In the genomic region with DNA sequence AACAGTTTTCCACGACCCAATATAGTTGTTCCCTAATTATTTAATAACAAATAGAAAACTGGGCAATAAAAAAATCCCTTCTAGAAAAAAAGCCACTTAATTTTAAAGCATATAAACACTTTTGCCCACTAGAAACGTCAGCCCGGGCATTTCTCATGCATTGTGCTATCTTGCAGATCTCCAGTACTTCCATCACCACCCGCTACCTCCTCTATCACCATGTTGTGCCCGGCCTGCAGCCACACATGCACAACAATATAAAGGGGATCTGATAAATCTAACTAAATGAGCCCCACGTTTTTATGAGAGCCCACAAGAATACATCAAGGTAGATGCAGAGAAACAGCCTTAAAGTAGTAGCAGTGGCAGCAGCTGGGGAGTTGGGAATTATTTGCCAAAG, we compare ENCODE assay signal across 9 cellular contexts.
"Had no signal": no experiment of that assay in that cellular context is flagged by ENCODE, and none has a peak within 500 bp of the region (broad histone marks: within the 10 kb centered on the region; RNA-seq: fewer than 3 reads in every experiment).

No MANE protein-coding gene starts in this region.

- DNase-seq: GM23248, GOT3, H7, HFFc6 had no signal

- H3K4me3 Mint-ChIP-seq: HFFc6, IgD-negative memory B cell had no signal

- H3K27ac Mint-ChIP-seq: HFFc6, IgD-negative memory B cell had no signal

- H3K36me3 Mint-ChIP-seq: IgD-negative memory B cell had no signal

- H3K9me3 ChIP-seq: HAP-1 had no signal

- H3K4me1 Mint-ChIP-seq: IgD-negative memory B cell had no signal

- H3K27ac ChIP-seq: GM23248, HL-60 had no signal

- H3K9me3 Mint-ChIP-seq: HFFc6, IgD-negative memory B cell had no signal

- H3K4me3 ChIP-seq: GM23248, HAP-1 had no signal

- H3K36me3 ChIP-seq: HAP-1 had no signal

- ATAC-seq: HCT116, HepG2 had no signal

- H3K27me3 Mint-ChIP-seq: IgD-negative memory B cell had no signal
